ENCODE assay signal across 1 cellular context in genomic region chr19:1154731-1155351, GRCh38.
TF ChIP-seq lines count a peak whose summit lies in the region.

No MANE protein-coding gene starts in this region.

TF ChIP-seq in endothelial cell of umbilical vein, 7 proteins besides CTCF, POLR2A, EP300 and RAD21 (continued from another document):
- TF ChIP-seq EZH2 (IDR thresholded peaks at IDR 0.05; ENCODE audit: borderline replicate concordance, low read depth, low read length, severe bottlenecking) (no peak), POLR2AphosphoS5 (IDR thresholded peaks at IDR 0.05; ENCODE audit: insufficient read depth, low read depth, low read length) (no peak), JUN (IDR thresholded peaks at IDR 0.05; ENCODE audit: borderline replicate concordance, insufficient read depth, insufficient read length, low read depth) (no peak), GATA2 (IDR thresholded peaks at IDR 0.05; ENCODE audit: insufficient read depth, insufficient read length, low read depth, low read length) (no peak), FOS (IDR thresholded peaks at IDR 0.05; ENCODE audit: borderline replicate concordance, insufficient read depth, low read length) (no peak), MAX (IDR thresholded peaks at IDR 0.05; ENCODE audit: insufficient read depth, insufficient read length) (no peak)
